ENCODE assay signal across 1 cellular context in the genomic region with DNA sequence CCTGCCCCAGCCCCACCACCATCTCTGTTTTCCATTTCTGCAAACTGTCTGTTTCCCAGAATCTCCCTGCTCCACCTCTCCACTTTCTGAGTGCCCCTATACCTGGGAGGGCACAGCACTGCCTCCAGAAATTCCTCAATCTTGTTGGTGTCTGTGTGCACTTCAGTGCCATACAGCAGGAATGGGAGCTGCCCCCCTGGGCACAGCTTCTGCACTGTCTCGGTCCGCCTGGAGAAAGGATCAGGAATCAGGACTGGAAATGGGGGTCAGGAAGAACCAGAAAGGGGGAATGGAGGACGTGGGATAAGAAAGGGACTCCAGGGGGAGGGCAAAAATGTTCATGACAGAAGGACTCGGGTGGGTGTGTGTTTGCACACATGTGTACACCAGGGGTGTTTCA.
TF ChIP-seq lines count a peak whose summit lies in the region.

No MANE protein-coding gene starts in this region.

TF ChIP-seq in HepG2, 621 proteins besides CTCF, POLR2A, EP300 and RAD21 (continued from another document):
- TF ChIP-seq ZNF660 (CRISPR knock-in tag; IDR thresholded peaks at IDR 0.05; ENCODE audit: borderline replicate concordance, low read depth) (no peak), TEAD2 (CRISPR knock-in tag; IDR thresholded peaks at IDR 0.05) (no peak), MZF1 (CRISPR knock-in tag; IDR thresholded peaks at IDR 0.05; ENCODE audit: borderline replicate concordance) (no peak), PHF8 (CRISPR knock-in tag; IDR thresholded peaks at IDR 0.05) (0 out of 2 replicates have a peak, but pooled peaks have one; percentile 12), RXRA (CRISPR knock-in tag; IDR thresholded peaks at IDR 0.05) (no peak), HHEX (CRISPR knock-in tag; IDR thresholded peaks at IDR 0.05) (no peak), ARID2 (CRISPR knock-in tag; IDR thresholded peaks at IDR 0.05; ENCODE audit: borderline replicate concordance) (no peak), ZNF549 (CRISPR knock-in tag; IDR thresholded peaks at IDR 0.05) (no peak)
- TF ChIP-seq, protein P1, sequence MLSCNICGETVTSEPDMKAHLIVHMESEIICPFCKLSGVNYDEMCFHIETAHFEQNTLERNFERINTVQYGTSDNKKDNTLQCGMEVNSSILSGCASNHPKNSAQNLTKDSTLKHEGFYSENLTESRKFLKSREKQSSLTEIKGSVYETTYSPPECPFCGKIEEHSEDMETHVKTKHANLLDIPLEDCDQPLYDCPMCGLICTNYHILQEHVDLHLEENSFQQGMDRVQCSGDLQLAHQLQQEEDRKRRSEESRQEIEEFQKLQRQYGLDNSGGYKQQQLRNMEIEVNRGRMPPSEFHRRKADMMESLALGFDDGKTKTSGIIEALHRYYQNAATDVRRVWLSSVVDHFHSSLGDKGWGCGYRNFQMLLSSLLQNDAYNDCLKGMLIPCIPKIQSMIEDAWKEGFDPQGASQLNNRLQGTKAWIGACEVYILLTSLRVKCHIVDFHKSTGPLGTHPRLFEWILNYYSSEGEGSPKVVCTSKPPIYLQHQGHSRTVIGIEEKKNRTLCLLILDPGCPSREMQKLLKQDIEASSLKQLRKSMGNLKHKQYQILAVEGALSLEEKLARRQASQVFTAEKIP (CRISPR knock-in tag; IDR thresholded peaks at IDR 0.05; ENCODE audit: borderline replicate concordance), result no peak
- TF ChIP-seq, protein P2, sequence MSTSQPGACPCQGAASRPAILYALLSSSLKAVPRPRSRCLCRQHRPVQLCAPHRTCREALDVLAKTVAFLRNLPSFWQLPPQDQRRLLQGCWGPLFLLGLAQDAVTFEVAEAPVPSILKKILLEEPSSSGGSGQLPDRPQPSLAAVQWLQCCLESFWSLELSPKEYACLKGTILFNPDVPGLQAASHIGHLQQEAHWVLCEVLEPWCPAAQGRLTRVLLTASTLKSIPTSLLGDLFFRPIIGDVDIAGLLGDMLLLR (CRISPR knock-in tag; IDR thresholded peaks at IDR 0.05), result 0 out of 2 replicates have a peak, but pooled peaks have one; percentile 14
- TF ChIP-seq, protein P3, sequence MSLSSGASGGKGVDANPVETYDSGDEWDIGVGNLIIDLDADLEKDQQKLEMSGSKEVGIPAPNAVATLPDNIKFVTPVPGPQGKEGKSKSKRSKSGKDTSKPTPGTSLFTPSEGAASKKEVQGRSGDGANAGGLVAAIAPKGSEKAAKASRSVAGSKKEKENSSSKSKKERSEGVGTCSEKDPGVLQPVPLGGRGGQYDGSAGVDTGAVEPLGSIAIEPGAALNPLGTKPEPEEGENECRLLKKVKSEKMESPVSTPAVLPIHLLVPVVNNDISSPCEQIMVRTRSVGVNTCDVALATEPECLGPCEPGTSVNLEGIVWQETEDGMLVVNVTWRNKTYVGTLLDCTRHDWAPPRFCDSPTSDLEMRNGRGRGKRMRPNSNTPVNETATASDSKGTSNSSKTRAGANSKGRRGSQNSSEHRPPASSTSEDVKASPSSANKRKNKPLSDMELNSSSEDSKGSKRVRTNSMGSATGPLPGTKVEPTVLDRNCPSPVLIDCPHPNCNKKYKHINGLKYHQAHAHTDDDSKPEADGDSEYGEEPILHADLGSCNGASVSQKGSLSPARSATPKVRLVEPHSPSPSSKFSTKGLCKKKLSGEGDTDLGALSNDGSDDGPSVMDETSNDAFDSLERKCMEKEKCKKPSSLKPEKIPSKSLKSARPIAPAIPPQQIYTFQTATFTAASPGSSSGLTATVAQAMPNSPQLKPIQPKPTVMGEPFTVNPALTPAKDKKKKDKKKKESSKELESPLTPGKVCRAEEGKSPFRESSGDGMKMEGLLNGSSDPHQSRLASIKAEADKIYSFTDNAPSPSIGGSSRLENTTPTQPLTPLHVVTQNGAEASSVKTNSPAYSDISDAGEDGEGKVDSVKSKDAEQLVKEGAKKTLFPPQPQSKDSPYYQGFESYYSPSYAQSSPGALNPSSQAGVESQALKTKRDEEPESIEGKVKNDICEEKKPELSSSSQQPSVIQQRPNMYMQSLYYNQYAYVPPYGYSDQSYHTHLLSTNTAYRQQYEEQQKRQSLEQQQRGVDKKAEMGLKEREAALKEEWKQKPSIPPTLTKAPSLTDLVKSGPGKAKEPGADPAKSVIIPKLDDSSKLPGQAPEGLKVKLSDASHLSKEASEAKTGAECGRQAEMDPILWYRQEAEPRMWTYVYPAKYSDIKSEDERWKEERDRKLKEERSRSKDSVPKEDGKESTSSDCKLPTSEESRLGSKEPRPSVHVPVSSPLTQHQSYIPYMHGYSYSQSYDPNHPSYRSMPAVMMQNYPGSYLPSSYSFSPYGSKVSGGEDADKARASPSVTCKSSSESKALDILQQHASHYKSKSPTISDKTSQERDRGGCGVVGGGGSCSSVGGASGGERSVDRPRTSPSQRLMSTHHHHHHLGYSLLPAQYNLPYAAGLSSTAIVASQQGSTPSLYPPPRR (CRISPR knock-in tag; IDR thresholded peaks at IDR 0.05; ENCODE audit: borderline replicate concordance), result no peak
- TF ChIP-seq, protein P4, sequence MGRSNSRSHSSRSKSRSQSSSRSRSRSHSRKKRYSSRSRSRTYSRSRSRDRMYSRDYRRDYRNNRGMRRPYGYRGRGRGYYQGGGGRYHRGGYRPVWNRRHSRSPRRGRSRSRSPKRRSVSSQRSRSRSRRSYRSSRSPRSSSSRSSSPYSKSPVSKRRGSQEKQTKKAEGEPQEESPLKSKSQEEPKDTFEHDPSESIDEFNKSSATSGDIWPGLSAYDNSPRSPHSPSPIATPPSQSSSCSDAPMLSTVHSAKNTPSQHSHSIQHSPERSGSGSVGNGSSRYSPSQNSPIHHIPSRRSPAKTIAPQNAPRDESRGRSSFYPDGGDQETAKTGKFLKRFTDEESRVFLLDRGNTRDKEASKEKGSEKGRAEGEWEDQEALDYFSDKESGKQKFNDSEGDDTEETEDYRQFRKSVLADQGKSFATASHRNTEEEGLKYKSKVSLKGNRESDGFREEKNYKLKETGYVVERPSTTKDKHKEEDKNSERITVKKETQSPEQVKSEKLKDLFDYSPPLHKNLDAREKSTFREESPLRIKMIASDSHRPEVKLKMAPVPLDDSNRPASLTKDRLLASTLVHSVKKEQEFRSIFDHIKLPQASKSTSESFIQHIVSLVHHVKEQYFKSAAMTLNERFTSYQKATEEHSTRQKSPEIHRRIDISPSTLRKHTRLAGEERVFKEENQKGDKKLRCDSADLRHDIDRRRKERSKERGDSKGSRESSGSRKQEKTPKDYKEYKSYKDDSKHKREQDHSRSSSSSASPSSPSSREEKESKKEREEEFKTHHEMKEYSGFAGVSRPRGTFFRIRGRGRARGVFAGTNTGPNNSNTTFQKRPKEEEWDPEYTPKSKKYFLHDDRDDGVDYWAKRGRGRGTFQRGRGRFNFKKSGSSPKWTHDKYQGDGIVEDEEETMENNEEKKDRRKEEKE (IDR thresholded peaks at IDR 0.05), result no peak
- TF ChIP-seq, protein P5, sequence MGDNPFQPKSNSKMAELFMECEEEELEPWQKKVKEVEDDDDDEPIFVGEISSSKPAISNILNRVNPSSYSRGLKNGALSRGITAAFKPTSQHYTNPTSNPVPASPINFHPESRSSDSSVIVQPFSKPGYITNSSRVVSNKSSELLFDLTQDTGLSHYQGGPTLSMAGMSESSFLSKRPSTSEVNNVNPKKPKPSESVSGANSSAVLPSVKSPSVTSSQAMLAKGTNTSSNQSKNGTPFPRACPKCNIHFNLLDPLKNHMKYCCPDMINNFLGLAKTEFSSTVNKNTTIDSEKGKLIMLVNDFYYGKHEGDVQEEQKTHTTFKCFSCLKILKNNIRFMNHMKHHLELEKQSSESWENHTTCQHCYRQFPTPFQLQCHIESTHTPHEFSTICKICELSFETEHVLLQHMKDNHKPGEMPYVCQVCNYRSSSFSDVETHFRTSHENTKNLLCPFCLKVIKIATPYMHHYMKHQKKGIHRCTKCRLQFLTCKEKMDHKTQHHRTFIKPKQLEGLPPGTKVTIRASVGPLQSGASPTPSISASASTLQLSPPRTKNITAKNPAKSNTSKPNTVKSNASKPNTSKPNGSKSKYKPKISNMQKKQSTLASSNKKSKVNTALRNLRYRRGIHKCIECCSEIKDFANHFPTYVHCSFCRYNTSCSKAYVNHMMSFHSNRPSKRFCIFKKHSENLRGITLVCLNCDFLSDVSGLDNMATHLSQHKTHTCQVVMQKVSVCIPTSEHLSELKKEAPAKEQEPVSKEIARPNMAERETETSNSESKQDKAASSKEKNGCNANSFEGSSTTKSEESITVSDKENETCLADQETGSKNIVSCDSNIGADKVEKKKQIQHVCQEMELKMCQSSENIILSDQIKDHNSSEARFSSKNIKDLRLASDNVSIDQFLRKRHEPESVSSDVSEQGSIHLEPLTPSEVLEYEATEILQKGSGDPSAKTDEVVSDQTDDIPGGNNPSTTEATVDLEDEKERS (CRISPR knock-in tag; IDR thresholded peaks at IDR 0.05), result peak; percentile 44; the same call in 1 of the 2 replicates
